37 cellular contexts compared by ENCODE assay signal in genomic region chr3:119619094-119619493, GRCh38. TPM values are rescaled to one million over a fixed set of nuclear protein-coding genes. Genes with fewer than 3 reads are reported as not detected.
DNase-seq lines count a peak whose midpoint lies in the region; ATAC-seq, FAIRE-seq and TF ChIP-seq lines count a peak whose summit lies in the region.
"Had no signal": no experiment of that assay in that cellular context is flagged by ENCODE, and none has a peak within 500 bp of the region (broad histone marks: within the 10 kb centered on the region; RNA-seq: fewer than 3 reads in every experiment).

No MANE protein-coding gene starts in this region.

- peak; percentile 46 for ATAC-seq in HG03280 (IDR thresholded peaks at IDR 0.05; ENCODE audit: unreplicated experiment)
- peak; percentile 61 for ATAC-seq in RWPE2 (ENCODE audit: low read depth)
- ATAC-seq in HG03342 (IDR thresholded peaks at IDR 0.05; ENCODE audit: unreplicated experiment) = no peak
- ATAC-seq: GM12878, left lobe of liver, WTC11 had no signal

- no peak overlapping the region for H3K27ac ChIP-seq in RWPE2 (ENCODE audit: poor library complexity, severe bottlenecking)
- H3K27ac ChIP-seq in parathyroid adenoma = peak overlapping the region; percentile 89
- H3K27ac ChIP-seq: ascending aorta, colonic mucosa, ovary, stomach, uterus had no signal

- no peaks in the 10 kb centered on the region for H3K79me2 ChIP-seq in parathyroid adenoma

- H3K9ac ChIP-seq in parathyroid adenoma = no peak overlapping the region

- no peak overlapping the region for H3K27ac Mint-ChIP-seq in activated CD4-positive, alpha-beta T cell treated with anti-CD3 and anti-CD28 coated beads, Interleukin-2, amount 10 ng/mL, durations not matched to agents 24 days and 14 days
- H3K27ac Mint-ChIP-seq: activated CD4-positive, alpha-beta T cell treated with anti-CD3 and anti-CD28 coated beads, Interleukin-2, amount 10 ng/mL, durations not matched to agents 7 days and 5 days; activated naive CD8-positive, alpha-beta T cell treated with anti-CD3 and anti-CD28 coated beads, Interleukin-2, amount 10 ng/mL, durations not matched to agents 7 days and 5 days; activated T-cell treated with anti-CD3 and anti-CD28 coated beads, Interleukin-2, amount 50 U/mL, for 24 hours; memory B cell; nephron progenitor cell; WTC11 had no signal

- no peak overlapping the region for H3K4me2 ChIP-seq in parathyroid adenoma (ENCODE audit: low read length)

- H3K36me3 ChIP-seq in RWPE2 (ENCODE audit: low read depth) (no peaks in the 10 kb centered on the region), parathyroid adenoma (ENCODE audit: control insufficient read depth, insufficient read depth, low read length) (no peaks in the 10 kb centered on the region)
- H3K36me3 ChIP-seq: ascending aorta, BE2C, colonic mucosa, MG63, ovary, stomach, uterus had no signal

- no peak for TF ChIP-seq CTCF in RWPE2 (IDR thresholded peaks at IDR 0.05; ENCODE audit: poor library complexity, severe bottlenecking)
- no peak for TF ChIP-seq CTCF in parathyroid adenoma (IDR thresholded peaks at IDR 0.05)

- peak; percentile 72 for FAIRE-seq in GM12891 (lab: Jason Lieb, UNC)
- FAIRE-seq: islet of Langerhans had no signal

- H3K27me3 ChIP-seq in RWPE2 (ENCODE audit: insufficient read depth, poor library complexity, severe bottlenecking) = no peaks in the 10 kb centered on the region
- no peaks in the 10 kb centered on the region for H3K27me3 ChIP-seq in parathyroid adenoma (ENCODE audit: control insufficient read depth, insufficient read depth, low read length)
- H3K27me3 ChIP-seq: ascending aorta, BE2C, colonic mucosa, MG63, ovary, stomach, uterus had no signal

- no peaks in the 10 kb centered on the region for H3K36me3 Mint-ChIP-seq in activated CD4-positive, alpha-beta T cell treated with anti-CD3 and anti-CD28 coated beads, Interleukin-2, amount 10 ng/mL, durations not matched to agents 24 days and 14 days (ENCODE audit: low read depth)
- H3K36me3 Mint-ChIP-seq: activated naive CD8-positive, alpha-beta T cell treated with anti-CD3 and anti-CD28 coated beads, Interleukin-2, amount 10 ng/mL, durations not matched to agents 7 days and 5 days; CD8-positive, alpha-beta memory T cell; memory B cell; WTC11 had no signal

- no peak overlapping the region for H3K4me3 Mint-ChIP-seq in activated CD4-positive, alpha-beta T cell treated with anti-CD3 and anti-CD28 coated beads, Interleukin-2, amount 10 ng/mL, durations not matched to agents 24 days and 14 days
- H3K4me3 Mint-ChIP-seq: activated CD4-positive, alpha-beta T cell treated with anti-CD3 and anti-CD28 coated beads, Interleukin-2, amount 10 ng/mL, durations not matched to agents 7 days and 5 days; activated naive CD8-positive, alpha-beta T cell treated with anti-CD3 and anti-CD28 coated beads, Interleukin-2, amount 10 ng/mL, durations not matched to agents 7 days and 5 days; activated T-cell treated with anti-CD3 and anti-CD28 coated beads, Interleukin-2, amount 50 U/mL, for 24 hours; CD8-positive, alpha-beta memory T cell; memory B cell; nephron progenitor cell; WTC11 had no signal

- peaks cover 3% of the 10 kb centered on the region for H3K27me3 Mint-ChIP-seq in activated CD4-positive, alpha-beta T cell treated with anti-CD3 and anti-CD28 coated beads, Interleukin-2, amount 10 ng/mL, durations not matched to agents 24 days and 14 days
- H3K27me3 Mint-ChIP-seq: memory B cell had no signal

- H3K9me3 ChIP-seq in RWPE2 (ENCODE audit: severe bottlenecking) (no peaks in the 10 kb centered on the region), parathyroid adenoma (ENCODE audit: control insufficient read depth, low read length) (no peaks in the 10 kb centered on the region)
- H3K9me3 ChIP-seq: ascending aorta, BE2C, colonic mucosa, MG63, ovary, stomach, uterus had no signal

- H3K4me3 ChIP-seq in RWPE2 (ENCODE audit: severe bottlenecking) (no peak overlapping the region), parathyroid adenoma (ENCODE audit: low read depth, low read length) (no peak overlapping the region)
- H3K4me3 ChIP-seq: ascending aorta, colonic mucosa, GM12878, MG63, ovary, stomach, uterus had no signal

- TF ChIP-seq POLR2A in GM12891 (IDR thresholded peaks at IDR 0.05; ENCODE audit: low read depth, low read length) = no peak

- H3K9me3 Mint-ChIP-seq in activated CD4-positive, alpha-beta T cell treated with anti-CD3 and anti-CD28 coated beads, Interleukin-2, amount 10 ng/mL, durations not matched to agents 24 days and 14 days = no peaks in the 10 kb centered on the region
- H3K9me3 Mint-ChIP-seq: activated CD4-positive, alpha-beta T cell treated with anti-CD3 and anti-CD28 coated beads, Interleukin-2, amount 10 ng/mL, durations not matched to agents 7 days and 5 days; activated naive CD8-positive, alpha-beta T cell treated with anti-CD3 and anti-CD28 coated beads, Interleukin-2, amount 10 ng/mL, durations not matched to agents 7 days and 5 days; activated T-cell treated with anti-CD3 and anti-CD28 coated beads, Interleukin-2, amount 50 U/mL, for 24 hours; CD8-positive, alpha-beta memory T cell; IgD-negative memory B cell; memory B cell had no signal

- H2AFZ ChIP-seq in parathyroid adenoma = peak overlapping the region; percentile 73

- intact Hi-C loops in activated CD4-positive, alpha-beta T cell treated with anti-CD3 and anti-CD28 coated beads, Interleukin-2, amount 10 ng/mL, durations not matched to agents 24 days and 14 days (cut with micrococcal nuclease) = no loop called here

- H3K4me1 Mint-ChIP-seq in activated CD4-positive, alpha-beta T cell treated with anti-CD3 and anti-CD28 coated beads, Interleukin-2, amount 10 ng/mL, durations not matched to agents 24 days and 14 days = peaks cover 2% of the 10 kb centered on the region
- H3K4me1 Mint-ChIP-seq: activated CD4-positive, alpha-beta T cell treated with anti-CD3 and anti-CD28 coated beads, Interleukin-2, amount 10 ng/mL, durations not matched to agents 7 days and 5 days; activated naive CD8-positive, alpha-beta T cell treated with anti-CD3 and anti-CD28 coated beads, Interleukin-2, amount 10 ng/mL, durations not matched to agents 7 days and 5 days; CD8-positive, alpha-beta memory T cell; nephron progenitor cell; WTC11 had no signal

- H3K4me1 ChIP-seq in RWPE2 (ENCODE audit: insufficient read depth, poor library complexity, severe bottlenecking) (peaks cover 4% of the 10 kb centered on the region), parathyroid adenoma (peaks cover 48% of the 10 kb centered on the region)
- H3K4me1 ChIP-seq: ascending aorta, BE2C, colonic mucosa, stomach, uterus had no signal

- DNase-seq in GM12891 (ENCODE audit: insufficient read length, low spot score) (no peak), RWPE2 (ENCODE audit: low spot score) (no peak), HT-29 (ENCODE audit: low spot score) (no peak)
- no peak for DNase-seq in activated CD4-positive, alpha-beta T cell treated with anti-CD3 and anti-CD28 coated beads, Interleukin-2, amount 10 ng/mL, durations not matched to agents 24 days and 14 days
- DNase-seq: ACHN; activated CD4-positive, alpha-beta T cell treated with anti-CD3 and anti-CD28 coated beads, Interleukin-2, amount 10 ng/mL, durations not matched to agents 7 days and 5 days; activated gamma-delta T cell treated with Interleukin-2 at 50 U/mL for 16 hours; activated naive CD8-positive, alpha-beta T cell treated with anti-CD3 and anti-CD28 coated beads, Interleukin-2, amount 10 ng/mL, durations not matched to agents 7 days and 5 days; activated T-cell treated with anti-CD3 and anti-CD28 coated beads, Interleukin-2, amount 50 U/mL, for 24 hours; BE2C; CD8-positive, alpha-beta memory T cell; colonic mucosa; DMS 273 treated with DMSO at 0.1 percent for 48 hours; effector CD8-positive, alpha-beta T cell; H7; MG63; NCI-H1417; NCI-H2081 treated with DMSO at 0.1 percent for 48 hours; NCI-H748 treated with DMSO at 0.1 percent for 48 hours; nephron progenitor cell; ovary; retina; stomach; uterus had no signal

TF ChIP-seq in GM12891, 5 proteins besides CTCF, POLR2A, EP300 and RAD21:
- TF ChIP-seq PAX5 (IDR thresholded peaks at IDR 0.05; ENCODE audit: insufficient read depth, low read length, severe bottlenecking) (no peak), POU2F2 (IDR thresholded peaks at IDR 0.05; ENCODE audit: low read depth, low read length) (no peak)

RNA-seq across cellular contexts. Expression of gene PLA1A, which starts 21.4 kb away (rescaled TPM):
- polyA plus RNA-seq in GM12891 (2012; ENCODE audit: low read depth, missing spikeins) = 4.9 TPM
- total RNA-seq in activated CD4-positive, alpha-beta T cell treated with anti-CD3 and anti-CD28 coated beads, Interleukin-2, amount 10 ng/mL, durations not matched to agents 24 days and 14 days = 0.26 and 0.31 TPM in 2 replicates
- total RNA-seq in HT-29 (2014; rRNA removed; shearing (Covaris generic)) = not detected in 2 replicates
- total RNA-seq: activated CD4-positive, alpha-beta T cell treated with anti-CD3 and anti-CD28 coated beads, Interleukin-2, amount 10 ng/mL, durations not matched to agents 7 days and 5 days; H7; RPMI7951; WTC11 had no signal
- polyA plus RNA-seq: CD8-positive, alpha-beta memory T cell; IgD-negative memory B cell had no signal

RNA-seq across cellular contexts. Expression of gene ADPRH, which starts 39.8 kb away (rescaled TPM):
- polyA plus RNA-seq in GM12891 (2012; ENCODE audit: low read depth, missing spikeins) = 18.0 TPM
- total RNA-seq in activated CD4-positive, alpha-beta T cell treated with anti-CD3 and anti-CD28 coated beads, Interleukin-2, amount 10 ng/mL, durations not matched to agents 24 days and 14 days = 3.6 and 4.2 TPM in 2 replicates
- 0.65 and 1.0 TPM in 2 replicates for total RNA-seq in HT-29 (2014; rRNA removed; shearing (Covaris generic))

RNA-seq across cellular contexts. Expression of gene POPDC2, which starts 41.3 kb away (rescaled TPM):
- polyA plus RNA-seq in GM12891 (2012; ENCODE audit: low read depth, missing spikeins) = 2.1 TPM
- 0.63 and 0.66 TPM in 2 replicates for total RNA-seq in activated CD4-positive, alpha-beta T cell treated with anti-CD3 and anti-CD28 coated beads, Interleukin-2, amount 10 ng/mL, durations not matched to agents 24 days and 14 days
- 0.16 and 0.71 TPM in 2 replicates for total RNA-seq in HT-29 (2014; rRNA removed; shearing (Covaris generic))
- total RNA-seq: RPMI7951 had no signal

RNA-seq across cellular contexts. Expression of gene COX17, which starts 58.1 kb away (rescaled TPM):
- 198 TPM for polyA plus RNA-seq in GM12891 (2012; ENCODE audit: low read depth, missing spikeins)
- 61.0 and 70.0 TPM in 2 replicates for total RNA-seq in activated CD4-positive, alpha-beta T cell treated with anti-CD3 and anti-CD28 coated beads, Interleukin-2, amount 10 ng/mL, durations not matched to agents 24 days and 14 days
- total RNA-seq in HT-29 (2014; rRNA removed; shearing (Covaris generic)) = 107 and 118 TPM in 2 replicates

RNA-seq across cellular contexts. Expression of gene CD80, which starts 59.7 kb away (rescaled TPM):
- polyA plus RNA-seq in GM12891 (2012; ENCODE audit: low read depth, missing spikeins) = 38.7 TPM
- 12.5 and 13.0 TPM in 2 replicates for total RNA-seq in activated CD4-positive, alpha-beta T cell treated with anti-CD3 and anti-CD28 coated beads, Interleukin-2, amount 10 ng/mL, durations not matched to agents 24 days and 14 days
- total RNA-seq in HT-29 (2014; rRNA removed; shearing (Covaris generic)) = not detected in 2 replicates
- total RNA-seq: epithelial cell of proximal tubule, H7, RPMI7951, SK-MEL-5 had no signal
